Comparison of ENCODE assay signal across 5 cellular contexts in genomic region chr18:63363420-63363819, GRCh38. TPM values are rescaled to one million over a fixed set of nuclear protein-coding genes. Genes with fewer than 3 reads are reported as not detected.
DNase-seq lines count a peak whose midpoint lies in the region; ATAC-seq and TF ChIP-seq lines count a peak whose summit lies in the region.
"Not testable (repeated sequence)": the region's sequence is repeated elsewhere in the genome, so short reads cannot be mapped to it uniquely, and the experiment has no call there.

No MANE protein-coding gene starts in this region.

- not testable (repeated sequence) for TF ChIP-seq CTCF in CD4-positive, alpha-beta T cell (IDR thresholded peaks at IDR 0.05); HEK293 (tag by site-specific recombination; IDR thresholded peaks at IDR 0.05)

- POLR2A ChIA-PET in CD4-positive, alpha-beta T cell (lab: Charles Lee): interaction anchor here (0.6 to 2.8 kb wide), 6 partner anchors 14 to 841 kb away, joined by 3 to 25 read pairs (median 3); partner anchors contain the start of genes PHLPP1, VPS4B and ZCCHC2
- POLR2A ChIA-PET in HEK293 (lab: Yijun Ruan, JAX): not testable (repeated sequence)
- POLR2A ChIA-PET in T-cell (lab: Charles Lee): interaction anchor here in 1 of 2 donors (0.6 to 0.9 kb wide), 3 partner anchors 48 to 346 kb away, joined by 3 to 6 read pairs (median 3); no protein-coding TSS in a partner anchor
- POLR2A ChIA-PET in activated CD4-positive, alpha-beta memory T cell treated with anti-CD3 and anti-CD28 coated beads, Interleukin-2, amount 10 ng/mL, durations not matched to agents 7 days and 5 days (lab: Charles Lee): interaction anchor here (0.7 to 3.7 kb wide), 10 partner anchors 9 to 208 kb away, joined by 3 to 49 read pairs (median 3); partner anchors contain the start of gene VPS4B

- H3K27me3 ChIP-seq in CD4-positive, alpha-beta T cell (ENCODE audit: control insufficient read depth, insufficient read depth, low read length): not testable (repeated sequence)

- not testable (repeated sequence) for H3K27me3 Mint-ChIP-seq in CD4-positive, alpha-beta T cell; T-cell; activated CD4-positive, alpha-beta memory T cell treated with anti-CD3 and anti-CD28 coated beads, Interleukin-2, amount 10 ng/mL, durations not matched to agents 7 days and 5 days; immature natural killer cell (ENCODE audit: low read depth in 3 of 3)

- H3K4me1 ChIP-seq in HEK293 (ENCODE audit: control insufficient read depth, insufficient read depth, low read length): not testable (repeated sequence)

- peak overlapping the region; percentile 37 for H3K27ac Mint-ChIP-seq in CD4-positive, alpha-beta T cell
- H3K27ac Mint-ChIP-seq in T-cell: peak overlapping the region; percentile 0 to 9
- peak overlapping the region; percentile 6 for H3K27ac Mint-ChIP-seq in activated CD4-positive, alpha-beta memory T cell treated with anti-CD3 and anti-CD28 coated beads, Interleukin-2, amount 10 ng/mL, durations not matched to agents 7 days and 5 days
- peak overlapping the region in 1 of 6 donors; percentile 2 for H3K27ac Mint-ChIP-seq in immature natural killer cell

- H3K4me3 ChIP-seq in HEK293 (ENCODE audit: low read depth, low read length): not testable (repeated sequence)

- intact Hi-C loops in CD4-positive, alpha-beta T cell (cut with DNase I, micrococcal nuclease): not testable (repeated sequence)

- peaks cover 50% of the 10 kb centered on the region for H3K36me3 Mint-ChIP-seq in CD4-positive, alpha-beta T cell (ENCODE audit: low read depth)
- peaks cover 22% of the 10 kb centered on the region for H3K36me3 Mint-ChIP-seq in T-cell
- H3K36me3 Mint-ChIP-seq in activated CD4-positive, alpha-beta memory T cell treated with anti-CD3 and anti-CD28 coated beads, Interleukin-2, amount 10 ng/mL, durations not matched to agents 7 days and 5 days (ENCODE audit: low read depth): peaks cover 38% of the 10 kb centered on the region
- H3K36me3 Mint-ChIP-seq in immature natural killer cell: not testable (repeated sequence)

- ATAC-seq in CD4-positive, alpha-beta T cell (ENCODE audit: poor library complexity); T-cell (replicated peaks in 1 of 4): not testable (repeated sequence)

- peaks cover 39% of the 10 kb centered on the region for H3K4me1 Mint-ChIP-seq in CD4-positive, alpha-beta T cell (ENCODE audit: low read depth)
- H3K4me1 Mint-ChIP-seq in T-cell (peaks cover 38 to 40% (median 39%) of the 10 kb centered on the region in 3 donors), immature natural killer cell (peaks cover 54 to 55% of the 10 kb centered on the region in 2 donors)
- H3K4me1 Mint-ChIP-seq in activated CD4-positive, alpha-beta memory T cell treated with anti-CD3 and anti-CD28 coated beads, Interleukin-2, amount 10 ng/mL, durations not matched to agents 7 days and 5 days: peaks cover 46% of the 10 kb centered on the region

- peaks cover 28 to 36% of the 10 kb centered on the region in 2 experiments for H3K36me3 ChIP-seq in HEK293 (ENCODE audit: control insufficient read depth in 2 of 2, insufficient read depth in 1 of 2, low read length in 2 of 2)

- CTCF ChIA-PET in CD4-positive, alpha-beta T cell (lab: Charles Lee): not testable (repeated sequence)
- CTCF ChIA-PET in HEK293 (lab: Yijun Ruan, JAX) (interaction anchor here (0.6 to 3.7 kb wide), 7 partner anchors 13 to 312 kb away, joined by 3 to 22 read pairs (median 3); no protein-coding TSS in a partner anchor), T-cell (lab: Charles Lee) (interaction anchor here (0.7 to 1.2 kb wide), 6 partner anchors 10 to 347 kb away, joined by 3 to 5 read pairs (median 4); no protein-coding TSS in a partner anchor)
- CTCF ChIA-PET in activated CD4-positive, alpha-beta memory T cell treated with anti-CD3 and anti-CD28 coated beads, Interleukin-2, amount 10 ng/mL, durations not matched to agents 7 days and 5 days (lab: Charles Lee): interaction anchor here (0.7 to 1.5 kb wide), 3 partner anchors 46 to 76 kb away, joined by 3 to 9 read pairs (median 4); no protein-coding TSS in a partner anchor

- not testable (repeated sequence) for H3K27ac ChIP-seq in CD4-positive, alpha-beta T cell (ENCODE audit: low read depth, low read length); HEK293 (ENCODE audit: extremely low read depth, low read depth, low read length)

- DNase-seq in CD4-positive, alpha-beta T cell; T-cell; activated CD4-positive, alpha-beta memory T cell treated with anti-CD3 and anti-CD28 coated beads, Interleukin-2, amount 10 ng/mL, durations not matched to agents 7 days and 5 days; immature natural killer cell: not testable (repeated sequence)

- H3K9me3 ChIP-seq in CD4-positive, alpha-beta T cell (ENCODE audit: control insufficient read depth, low read length); HEK293 (ENCODE audit: control insufficient read depth, insufficient read depth, low read depth, low read length): not testable (repeated sequence)

- H3K4me3 Mint-ChIP-seq in CD4-positive, alpha-beta T cell; T-cell; activated CD4-positive, alpha-beta memory T cell treated with anti-CD3 and anti-CD28 coated beads, Interleukin-2, amount 10 ng/mL, durations not matched to agents 7 days and 5 days: not testable (repeated sequence)
- H3K4me3 Mint-ChIP-seq in immature natural killer cell: peak overlapping the region in 4 of 5 donors; percentile 9 to 36 (median 24)

- not testable (repeated sequence) for H3K9me3 Mint-ChIP-seq in CD4-positive, alpha-beta T cell; T-cell; activated CD4-positive, alpha-beta memory T cell treated with anti-CD3 and anti-CD28 coated beads, Interleukin-2, amount 10 ng/mL, durations not matched to agents 7 days and 5 days; immature natural killer cell

TF ChIP-seq in HEK293, 187 proteins besides CTCF, POLR2A, EP300 and RAD21:
- TF ChIP-seq ZNF580 (tag by site-specific recombination; IDR thresholded peaks at IDR 0.05) (peak; percentile 63; the same call in 1 of the 2 replicates), ZNF146 (tag by site-specific recombination; IDR thresholded peaks at IDR 0.05) (peak; percentile 86)
TF ChIP-seq in HEK293: peak in this region for 2; not testable (repeated sequence) for 185.

RNA-seq across cellular contexts. Expression of gene KDSR, which starts 3.6 kb away (rescaled TPM):
- 10 to 100 TPM; 21.1 to 23.5 TPM for total RNA-seq in CD4-positive, alpha-beta T cell
- total RNA-seq in T-cell: 10 to 100 TPM; 25.2 to 69.1 (median 56.3) TPM
- 10 to 100 TPM; 60.9 to 66.4 TPM for total RNA-seq in activated CD4-positive, alpha-beta memory T cell treated with anti-CD3 and anti-CD28 coated beads, Interleukin-2, amount 10 ng/mL, durations not matched to agents 7 days and 5 days
- polyA plus RNA-seq in immature natural killer cell: 10 to 100 TPM; 37.7 to 45.6 (median 39.2) TPM

RNA-seq across cellular contexts. Expression of gene BCL2, which starts 43.9 kb away (rescaled TPM):
- total RNA-seq in CD4-positive, alpha-beta T cell: 10 to 100 TPM; 40.1 to 40.3 TPM
- total RNA-seq in T-cell: 100 to 1,000 TPM; 113 to 201 (median 123) TPM
- 100 to 1,000 TPM; 102 to 109 TPM for total RNA-seq in activated CD4-positive, alpha-beta memory T cell treated with anti-CD3 and anti-CD28 coated beads, Interleukin-2, amount 10 ng/mL, durations not matched to agents 7 days and 5 days
- polyA plus RNA-seq in immature natural killer cell: 1 to 10 TPM; 5.1 to 8.0 (median 5.7) TPM

RNA-seq across cellular contexts. Expression of gene VPS4B, which starts 58.9 kb away (rescaled TPM):
- total RNA-seq in CD4-positive, alpha-beta T cell: 10 to 100 TPM; 46.0 to 50.8 TPM
- total RNA-seq in T-cell: 10 to 100 TPM; 64.2 to 88.7 (median 77.6) TPM
- total RNA-seq in activated CD4-positive, alpha-beta memory T cell treated with anti-CD3 and anti-CD28 coated beads, Interleukin-2, amount 10 ng/mL, durations not matched to agents 7 days and 5 days: 10 to 100 TPM; 72.4 to 77.0 TPM
- polyA plus RNA-seq in immature natural killer cell: 10 to 100 TPM; 63.5 to 99.1 (median 75.5) TPM
